In genomic region chr13:40159736-40160135, GRCh38 we compare ENCODE assay signal across 26 cellular contexts.
"Had no signal": no experiment of that assay in that cellular context is flagged by ENCODE, and none has a peak within 500 bp of the region (broad histone marks: within the 10 kb centered on the region; RNA-seq: fewer than 3 reads in every experiment).

No MANE protein-coding gene starts in this region.

- H3K36me3 ChIP-seq: breast epithelium, gastroesophageal sphincter, pancreas, thoracic aorta, uterus had no signal

- H3K4me3 Mint-ChIP-seq: activated CD4-positive, alpha-beta memory T cell treated with anti-CD3 and anti-CD28 coated beads for 36 hours; activated T-helper 1 cell treated with anti-CD3 and anti-CD28 coated beads, Interleukin-12 subunit alpha, Interleukin-12 subunit beta, Interleukin-2, Interleukin-4 antibody, amounts not matched to agents 30 ng/mL and 10 ng/mL and 1 ng/mL, durations not matched to agents 14 hours and 24 hours and 36 hours; naive thymus-derived CD4-positive, alpha-beta T cell; type B pancreatic cell had no signal

- H3K9me3 ChIP-seq: breast epithelium, gastroesophageal sphincter, pancreas, psoas muscle, thoracic aorta, uterus had no signal

- H3K27me3 Mint-ChIP-seq: activated CD4-positive, alpha-beta memory T cell treated with anti-CD3 and anti-CD28 coated beads for 36 hours; naive thymus-derived CD4-positive, alpha-beta T cell had no signal

- DNase-seq: activated CD4-positive, alpha-beta memory T cell treated with anti-CD3 and anti-CD28 coated beads for 36 hours; activated CD4-positive, alpha-beta T cell treated with anti-CD3 and anti-CD28 coated beads for 4 hours; activated CD8-positive, alpha-beta memory T cell treated with anti-CD3 and anti-CD28 coated beads, Interleukin-2, amount 50 U/mL, for 4 hours; activated effector memory CD4-positive, alpha-beta T cell treated with anti-CD3 and anti-CD28 coated beads, Interleukin-2, amount 50 U/mL, for 16 hours; activated naive CD4-positive, alpha-beta T cell treated with anti-CD3 and anti-CD28 coated beads, Interleukin-2, amount 50 U/mL, for 16 hours; activated T-cell treated with anti-CD3 and anti-CD28 coated beads, Interleukin-2, amount 50 U/mL, for 1 hour; amygdala; central memory CD4-positive, alpha-beta T cell; head of caudate nucleus; hippocampal formation; left cardiac atrium; midbrain; naive thymus-derived CD4-positive, alpha-beta T cell; nucleus accumbens; pancreas; psoas muscle; stimulated activated CD4-positive, alpha-beta T cell treated with anti-CD3 and anti-CD28 coated beads, Interleukin-15, amount 100 ng/mL, for 24 hours; stimulated activated CD4-positive, alpha-beta T cell treated with anti-CD3 and anti-CD28 coated beads, Interleukin-2, amount 100 ng/mL, for 24 hours; stimulated activated naive CD4-positive, alpha-beta T cell treated with Interleukin-2 at 50 U/mL for 16 hours; T-helper 1 cell; uterus had no signal

- H3K36me3 Mint-ChIP-seq: activated CD4-positive, alpha-beta memory T cell treated with anti-CD3 and anti-CD28 coated beads for 36 hours; type B pancreatic cell had no signal

- H3K4me1 ChIP-seq: breast epithelium, gastroesophageal sphincter, pancreas, psoas muscle, uterus had no signal

- H3K27ac ChIP-seq: breast epithelium, gastroesophageal sphincter, pancreas, psoas muscle, thoracic aorta, uterus had no signal

- H3K27ac Mint-ChIP-seq: activated CD4-positive, alpha-beta memory T cell treated with anti-CD3 and anti-CD28 coated beads for 36 hours; activated T-helper 1 cell treated with anti-CD3 and anti-CD28 coated beads, Interleukin-12 subunit alpha, Interleukin-12 subunit beta, Interleukin-2, Interleukin-4 antibody, amounts not matched to agents 30 ng/mL and 10 ng/mL and 1 ng/mL, durations not matched to agents 14 hours and 24 hours and 36 hours; type B pancreatic cell had no signal

- H3K9me3 Mint-ChIP-seq: activated CD4-positive, alpha-beta memory T cell treated with anti-CD3 and anti-CD28 coated beads for 36 hours; activated T-helper 1 cell treated with anti-CD3 and anti-CD28 coated beads, Interleukin-12 subunit alpha, Interleukin-12 subunit beta, Interleukin-2, Interleukin-4 antibody, amounts not matched to agents 30 ng/mL and 10 ng/mL and 1 ng/mL, durations not matched to agents 14 hours and 24 hours and 36 hours; type B pancreatic cell had no signal

- ATAC-seq: gastroesophageal sphincter; left cardiac atrium; naive thymus-derived CD4-positive, alpha-beta T cell; psoas muscle had no signal

- H3K27me3 ChIP-seq: breast epithelium, gastroesophageal sphincter, pancreas, uterus had no signal

- H3K4me3 ChIP-seq: breast epithelium, gastroesophageal sphincter, pancreas, psoas muscle, thoracic aorta, uterus had no signal
